In the genomic region with DNA sequence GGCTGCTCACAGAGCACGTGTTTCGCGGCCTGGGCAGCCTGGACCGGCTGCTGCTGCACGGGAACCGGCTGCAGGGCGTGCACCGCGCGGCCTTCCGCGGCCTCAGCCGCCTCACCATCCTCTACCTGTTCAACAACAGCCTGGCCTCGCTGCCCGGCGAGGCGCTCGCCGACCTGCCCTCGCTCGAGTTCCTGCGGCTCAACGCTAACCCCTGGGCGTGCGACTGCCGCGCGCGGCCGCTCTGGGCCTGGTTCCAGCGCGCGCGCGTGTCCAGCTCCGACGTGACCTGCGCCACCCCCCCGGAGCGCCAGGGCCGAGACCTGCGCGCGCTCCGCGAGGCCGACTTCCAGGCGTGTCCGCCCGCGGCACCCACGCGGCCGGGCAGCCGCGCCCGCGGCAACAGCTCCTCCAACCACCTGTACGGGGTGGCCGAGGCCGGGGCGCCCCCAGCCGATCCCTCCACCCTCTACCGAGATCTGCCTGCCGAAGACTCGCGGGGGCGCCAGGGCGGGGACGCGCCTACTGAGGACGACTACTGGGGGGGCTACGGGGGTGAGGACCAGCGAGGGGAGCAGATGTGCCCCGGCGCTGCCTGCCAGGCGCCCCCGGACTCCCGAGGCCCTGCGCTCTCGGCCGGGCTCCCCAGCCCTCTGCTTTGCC, we compare ENCODE assay signal across 6 cellular contexts. TPM values are rescaled to one million over a fixed set of nuclear protein-coding genes. Genes with fewer than 3 reads are reported as not detected.
DNase-seq lines count a peak whose midpoint lies in the region; ATAC-seq lines count a peak whose summit lies in the region.

No MANE protein-coding gene starts in this region.

- no peaks in the 10 kb centered on the region for H4K20me1 ChIP-seq in GM23248 (ENCODE audit: insufficient read depth)

- in situ Hi-C loops in GM23248 (cut with MboI) = no loop called here

- no peaks in the 10 kb centered on the region for H3F3A ChIP-seq in GM23248 (ENCODE audit: insufficient read depth)

- no peak overlapping the region for H3K4me3 ChIP-seq in GM23248

- no peaks in the 10 kb centered on the region for H3K9me2 ChIP-seq in GM23248 (ENCODE audit: insufficient read depth)

- H3K27ac ChIP-seq in GM23248 = no peak overlapping the region

- H3K27me3 ChIP-seq in GM23248 (replicated peaks; ENCODE audit: insufficient read depth) = no peaks in the 10 kb centered on the region

- H3K4me1 ChIP-seq in ES-I3 (ENCODE audit: insufficient read depth, low read length) (peaks cover 23% of the 10 kb centered on the region), GM23248 (ENCODE audit: insufficient read depth) (no peaks in the 10 kb centered on the region)

- no peak overlapping the region for H3K27ac Mint-ChIP-seq in activated naive CD4-positive, alpha-beta T cell treated with anti-CD3 and anti-CD28 coated beads, Interleukin-2, amount 10 ng/mL, durations not matched to agents 7 days and 5 days

- peak overlapping the region; percentile 58 for H3K4me3 Mint-ChIP-seq in activated naive CD4-positive, alpha-beta T cell treated with anti-CD3 and anti-CD28 coated beads, Interleukin-2, amount 10 ng/mL, durations not matched to agents 7 days and 5 days

- peak overlapping the region; percentile 60 for H3K9ac ChIP-seq in ES-I3 (ENCODE audit: low read depth, low read length)
- H3K9ac ChIP-seq in GM23248 = no peak overlapping the region

- H3K4me2 ChIP-seq in GM23248 (ENCODE audit: unreplicated experiment) = no peak overlapping the region

- DNase-seq in activated naive CD4-positive, alpha-beta T cell treated with anti-CD3 and anti-CD28 coated beads, Interleukin-2, amount 10 ng/mL, durations not matched to agents 7 days and 5 days = peak; percentile 36
- DNase-seq in lung microvascular endothelial cell (ENCODE audit: low read depth in 2 of 2) (peak; percentile 24 to 50), GM23248 (no peak), 8988T (no peak)

- no peaks in the 10 kb centered on the region for H3K79me2 ChIP-seq in GM23248 (ENCODE audit: insufficient read depth)

- peaks cover 42% of the 10 kb centered on the region for H3K4me1 Mint-ChIP-seq in activated naive CD4-positive, alpha-beta T cell treated with anti-CD3 and anti-CD28 coated beads, Interleukin-2, amount 10 ng/mL, durations not matched to agents 7 days and 5 days

- peaks cover 80% of the 10 kb centered on the region for H3K27me3 Mint-ChIP-seq in activated naive CD4-positive, alpha-beta T cell treated with anti-CD3 and anti-CD28 coated beads, Interleukin-2, amount 10 ng/mL, durations not matched to agents 7 days and 5 days

- no peaks in the 10 kb centered on the region for H3K36me3 Mint-ChIP-seq in activated naive CD4-positive, alpha-beta T cell treated with anti-CD3 and anti-CD28 coated beads, Interleukin-2, amount 10 ng/mL, durations not matched to agents 7 days and 5 days

- H2AFZ ChIP-seq in GM23248 = no peak overlapping the region

- CTCF ChIA-PET in activated naive CD4-positive, alpha-beta T cell treated with anti-CD3 and anti-CD28 coated beads, Interleukin-2, amount 10 ng/mL, durations not matched to agents 7 days and 5 days (lab: Charles Lee) = interaction anchor here (0.6 to 3.7 kb wide), 5 partner anchors 18 to 130 kb away, joined by 3 to 43 read pairs (median 3); a partner anchor contains a TSS

- 69 to 88% methylated on average over 10 to 81 of the region's 82 CpGs for WGBS in GM23248 (ENCODE audit: low coverage in 1 of 2, low lambda C conversion rate in 2 of 2, missing lambda C conversion rate in 2 of 2), 2 experiments

- H3K36me3 ChIP-seq in ES-I3 (ENCODE audit: insufficient read depth, low read length) = no peaks in the 10 kb centered on the region
- no peaks in the 10 kb centered on the region for H3K36me3 ChIP-seq in GM23248 (ENCODE audit: low read depth)

- H3K9me3 ChIP-seq in ES-I3 (ENCODE audit: control insufficient read depth, insufficient read depth, low read length) (no peaks in the 10 kb centered on the region), GM23248 (ENCODE audit: low read depth) (no peaks in the 10 kb centered on the region)

- H3K9me3 Mint-ChIP-seq in activated naive CD4-positive, alpha-beta T cell treated with anti-CD3 and anti-CD28 coated beads, Interleukin-2, amount 10 ng/mL, durations not matched to agents 7 days and 5 days = no peaks in the 10 kb centered on the region

- ATAC-seq in HG02938 (IDR thresholded peaks at IDR 0.05; ENCODE audit: unreplicated experiment) = peak; percentile 23

RNA-seq across cellular contexts. Expression of a gene that starts 16.0 kb away (rescaled TPM):
- total RNA-seq in lung microvascular endothelial cell = under 0.01 and 0.20 TPM in 2 replicates
- total RNA-seq in GM23248 (2014; rRNA removed; shearing (Covaris generic)) = 0.32 TPM in 1 of 2 replicates, not detected in the other
- 0.80 and 1.1 TPM in 2 replicates for polyA plus RNA-seq in GM23248 (2016; fragmentation: Nextera tagmentation; extraction: Ambion mirVana)

RNA-seq across cellular contexts. Expression of a gene that starts 39.1 kb away (rescaled TPM):
- total RNA-seq in lung microvascular endothelial cell = 9.6 and 16.9 TPM in 2 replicates
- 6.2 and 9.3 TPM in 2 replicates for total RNA-seq in GM23248 (2014; rRNA removed; shearing (Covaris generic))
- polyA plus RNA-seq in GM23248 (2016; fragmentation: Nextera tagmentation; extraction: Ambion mirVana) = 7.1 and 7.7 TPM in 2 replicates

RNA-seq across cellular contexts. Expression of a gene that starts 49.4 kb away (rescaled TPM):
- total RNA-seq in lung microvascular endothelial cell = 19.4 and 38.7 TPM in 2 replicates
- total RNA-seq in GM23248 (2014; rRNA removed; shearing (Covaris generic)) = 23.2 and 57.7 TPM in 2 replicates
- 33.3 and 33.4 TPM in 2 replicates for polyA plus RNA-seq in GM23248 (2016; fragmentation: Nextera tagmentation; extraction: Ambion mirVana)

RNA-seq across cellular contexts. Expression of a gene that starts 54.2 kb away (rescaled TPM):
- total RNA-seq in lung microvascular endothelial cell = 42.5 and 55.8 TPM in 2 replicates
- total RNA-seq in GM23248 (2014; rRNA removed; shearing (Covaris generic)) = 29.0 and 48.3 TPM in 2 replicates
- 73.4 and 78.3 TPM in 2 replicates for polyA plus RNA-seq in GM23248 (2016; fragmentation: Nextera tagmentation; extraction: Ambion mirVana)

Comparison
In these comparisons a context has a peak if more than half of its experiments do, and no peak if none do; other contexts are left out.
1. DNase-seq: peak in activated naive CD4-positive, alpha-beta T cell treated with anti-CD3 and anti-CD28 coated beads, Interleukin-2, amount 10 ng/mL, durations not matched to agents 7 days and 5 days (single experiment) and lung microvascular endothelial cell (2 of 2); none in GM23248 (single experiment) and 8988T (single experiment).